In genomic region chr17:35373984-35374765, GRCh38 we compare ENCODE assay signal across 8 cellular contexts. TPM values are rescaled to one million over a fixed set of nuclear protein-coding genes. Genes with fewer than 3 reads are reported as not detected.
A peak's percentile ranks its signal among the peaks of the same experiment; 100 is the strongest.
DNase-seq lines count a peak whose midpoint lies in the region; ATAC-seq and TF ChIP-seq lines count a peak whose summit lies in the region.

No MANE protein-coding gene starts in this region.

- TF ChIP-seq POLR2A in Raji (IDR thresholded peaks at IDR 0.05; ENCODE audit: insufficient read depth, low read depth, low read length) (peak; percentile 61; the same call in 1 of the 2 replicates), prostate gland (IDR thresholded peaks at IDR 0.05) (no peak)

- intact Hi-C loops in left cardiac atrium (cut with DNase I), result no loop called here
- intact Hi-C loops in prostate gland (cut with DNase I), result no loop called here

- DNase-seq in adipocyte (ENCODE audit: low read depth) (peak; percentile 83), left cardiac atrium (peak; percentile 70), prostate gland (ENCODE audit: low spot score) (peak; percentile 61), NCI-H1436 (lab: John Stamatoyannopoulos, UW) (no peak)

- peak overlapping the region; percentile 77 for H3K4me2 ChIP-seq in DOHH2 (ENCODE audit: low read length)

- H3K4me3 ChIP-seq in DOHH2 (ENCODE audit: low read length), result peak overlapping the region; percentile 76
- peak overlapping the region; percentile 94 for H3K4me3 ChIP-seq in adipocyte (ENCODE audit: low read length)
- H3K4me3 ChIP-seq in prostate gland, result peak overlapping the region; percentile 40 to 41

- peak overlapping the region; percentile 55 for H3K27ac ChIP-seq in DOHH2 (ENCODE audit: low read depth, low read length)
- peak overlapping the region; percentile 81 to 88 for H3K27ac ChIP-seq in prostate gland

- H3K9me3 ChIP-seq in DOHH2 (ENCODE audit: control insufficient read depth, insufficient read depth, low read length) (peaks cover 15% of the 10 kb centered on the region), adipocyte (ENCODE audit: control insufficient read depth, low read length) (peaks cover 4% of the 10 kb centered on the region), prostate gland (no peaks in the 10 kb centered on the region)

- H3K4me1 ChIP-seq in DOHH2 (ENCODE audit: control insufficient read depth, low read length) (peaks cover 13% of the 10 kb centered on the region), adipocyte (ENCODE audit: control insufficient read depth, insufficient read depth, low read length) (peaks cover 31% of the 10 kb centered on the region), prostate gland (replicated peaks) (no peaks in the 10 kb centered on the region)

- peak overlapping the region; percentile 95 for H3K9ac ChIP-seq in adipocyte (ENCODE audit: low read length)

- H3F3A ChIP-seq in DOHH2 (ENCODE audit: control insufficient read depth, insufficient read depth), result no peaks in the 10 kb centered on the region

- peak; percentile 48 for ATAC-seq in HG03135 (IDR thresholded peaks at IDR 0.05; ENCODE audit: unreplicated experiment)
- ATAC-seq in left cardiac atrium, result peak; percentile 80 to 81
- no peak for ATAC-seq in HG03097 (IDR thresholded peaks at IDR 0.05; ENCODE audit: low FRiP score, unreplicated experiment)

- H3K27me3 ChIP-seq in DOHH2 (ENCODE audit: control insufficient read depth, low read length) (peaks cover 40% of the 10 kb centered on the region), adipocyte (replicated peaks; ENCODE audit: control insufficient read depth, insufficient read depth, low read length) (no peaks in the 10 kb centered on the region), prostate gland (replicated peaks; ENCODE audit: insufficient read depth) (no peaks in the 10 kb centered on the region)

- no peaks in the 10 kb centered on the region for H3K9me2 ChIP-seq in DOHH2 (replicated peaks; ENCODE audit: control insufficient read depth, low read length)

- H3K36me3 ChIP-seq in DOHH2 (ENCODE audit: control insufficient read depth, low read length) (peaks cover 7% of the 10 kb centered on the region), adipocyte (ENCODE audit: control insufficient read depth, insufficient read depth, low read length, severe bottlenecking) (peaks cover 2% of the 10 kb centered on the region), prostate gland (no peaks in the 10 kb centered on the region)

- H4K20me1 ChIP-seq in DOHH2 (ENCODE audit: control insufficient read depth, insufficient read depth, low read depth, low read length), result no peaks in the 10 kb centered on the region

- peaks cover 34% of the 10 kb centered on the region for H3K79me2 ChIP-seq in DOHH2 (ENCODE audit: control insufficient read depth, low read length)

- WGBS in prostate gland, result 2% methylated on average over 45 of the region's 47 CpGs

- no peak for TF ChIP-seq CTCF in DOHH2 (IDR thresholded peaks at IDR 0.05; ENCODE audit: low read depth, low read length, poor library complexity, severe bottlenecking)
- no peak for TF ChIP-seq CTCF in prostate gland (IDR thresholded peaks at IDR 0.05)

RNA-seq across cellular contexts. Expression of gene SLFN11, which starts 0.8 kb away (rescaled TPM):
- total RNA-seq in left cardiac atrium (10 to 100 TPM; 26.6 to 27.4 TPM), prostate gland (1 to 10 TPM; 7.7 TPM)

RNA-seq across cellular contexts. Expression of gene SLFN12, which starts 58.1 kb away (rescaled TPM):
- total RNA-seq in left cardiac atrium (1 to 10 TPM; 5.7 to 8.8 TPM), prostate gland (1 to 10 TPM; 4.9 to 5.2 TPM)

Comparison
In these comparisons a context has a peak if more than half of its experiments do, and no peak if none do; other contexts are left out.
1. H3K4me3 ChIP-seq: peak in every context shown above with its lines; median percentile 94 in adipocyte; 76 in DOHH2; 40 in prostate gland.